11 cellular contexts compared by ENCODE assay signal in genomic region chr5:38673671-38674071, GRCh38.
DNase-seq lines count a peak whose midpoint lies in the region; ATAC-seq, FAIRE-seq and TF ChIP-seq lines count a peak whose summit lies in the region.
"Had no signal": no experiment of that assay in that cellular context is flagged by ENCODE, and none has a peak within 500 bp of the region (broad histone marks: within the 10 kb centered on the region; RNA-seq: fewer than 3 reads in every experiment).

No MANE protein-coding gene starts in this region.

- H3K79me2 ChIP-seq in K562 (ENCODE audit: control insufficient read depth, insufficient read depth, low read length), result no peaks in the 10 kb centered on the region
- H3K79me2 ChIP-seq in mesendoderm (ENCODE audit: control insufficient read depth, insufficient read depth, low read length), result no peaks in the 10 kb centered on the region

- no peak overlapping the region for H3K18ac ChIP-seq in mesendoderm (ENCODE audit: low read length)

- H4K8ac ChIP-seq in mesendoderm (ENCODE audit: low read depth, low read length), result no peak overlapping the region

- no peak for TF ChIP-seq POLR2A in K562 (conservative IDR thresholded peaks at IDR 0.05)

- no peaks in the 10 kb centered on the region for H3K9me3 ChIP-seq in K562 (replicated peaks; ENCODE audit: control insufficient read depth, insufficient read depth, low read depth, low read length)
- H3K9me3 ChIP-seq: uterus had no signal

- peak; percentile 36; the same call in 2 of the 3 replicates for ATAC-seq in K562
- ATAC-seq in HG03439 (IDR thresholded peaks at IDR 0.05; ENCODE audit: unreplicated experiment), result no peak
- no peak for ATAC-seq in HG03280 (IDR thresholded peaks at IDR 0.05; ENCODE audit: unreplicated experiment)

- no peaks in the 10 kb centered on the region for H3K9me1 ChIP-seq in K562 (ENCODE audit: control insufficient read depth, insufficient read depth, low read length)

- H4K5ac ChIP-seq in mesendoderm (ENCODE audit: low read length), result no peak overlapping the region

- H3K9ac ChIP-seq in K562 (ENCODE audit: insufficient read depth in 1 of 2, low read depth in 2 of 2, low read length in 2 of 2), result no peak overlapping the region
- H3K9ac ChIP-seq in mesendoderm (ENCODE audit: low read length), result no peak overlapping the region

- intact Hi-C loops in K562 (cut with micrococcal nuclease), result no loop called here

- H3K4me1 ChIP-seq in K562 (replicated peaks in 1 of 2; ENCODE audit: control insufficient read depth in 2 of 2, insufficient read depth in 2 of 2, low read length in 2 of 2) (no peaks in the 10 kb centered on the region; a peak in 1 of 5 replicates), mesendoderm (ENCODE audit: control insufficient read depth, low read depth, low read length) (no peaks in the 10 kb centered on the region)
- H3K4me1 ChIP-seq: uterus had no signal

- WGBS in K562 (ENCODE audit: insufficient coverage, low coverage, missing lambda C conversion rate), result 3% methylated on average over 6 of the region's 6 CpGs
- no CpG with 5 or more reads among the region's 6 CpGs for WGBS in mesendoderm (ENCODE audit: extremely low coverage, insufficient coverage, low lambda C conversion rate)

- H3K79me1 ChIP-seq in mesendoderm (ENCODE audit: low read length), result no peaks in the 10 kb centered on the region

- no peak overlapping the region for H2BK5ac ChIP-seq in mesendoderm (ENCODE audit: low read length)

- peak in 1 of 2 experiments; percentile 44; a peak in 3 of 4 replicates for TF ChIP-seq RAD21 in K562 (CRISPR knock-in tag; conservative IDR thresholded peaks at IDR 0.05 in 1 of 2, IDR thresholded peaks at IDR 0.05 in 1 of 2)

- DNase-seq in NCI-H748 (lab: John Stamatoyannopoulos, UW; ENCODE audit: unreplicated experiment) (peak; percentile 39), NCI-H748 treated with DMSO at 0.1 percent for 48 hours (lab: John Stamatoyannopoulos, UW) (no peak), HFF-Myc (ENCODE audit: extremely low read depth, low read depth) (peak; percentile 20), K562 (ENCODE audit: extremely low read depth in 1 of 4, low spot score in 3 of 4) (no peak), mesendoderm (peak; percentile 75), CD1c-positive myeloid dendritic cell (ENCODE audit: extremely low spot score) (no peak)
- DNase-seq: DMS79, NCI-H2107, uterus had no signal

- H3K4me3 ChIP-seq in HFF-Myc (replicated peaks; ENCODE audit: low read depth, low read length) (no peak overlapping the region), K562 (no peak overlapping the region), mesendoderm (ENCODE audit: low read length) (no peak overlapping the region)
- H3K4me3 ChIP-seq: uterus had no signal

- peak overlapping the region; percentile 94 for H2AK5ac ChIP-seq in mesendoderm (ENCODE audit: low read length)

- H3K4me2 ChIP-seq in K562 (ENCODE audit: insufficient read depth, low read length) (no peak overlapping the region), mesendoderm (ENCODE audit: low read length) (no peak overlapping the region)

- H3K27me3 ChIP-seq in K562 (ENCODE audit: control insufficient read depth in 2 of 2, insufficient read depth in 2 of 2, low read length in 2 of 2) (no peaks in the 10 kb centered on the region; a peak in 1 of 5 replicates), mesendoderm (ENCODE audit: insufficient read depth, low read length, poor library complexity) (no peaks in the 10 kb centered on the region)
- H3K27me3 ChIP-seq: uterus had no signal

- no peak overlapping the region for H3K4ac ChIP-seq in mesendoderm (ENCODE audit: low read depth, low read length)

- BruUV-seq in K562 (replicated peaks; lab: Mats Ljungman, UMichigan), result no TSS peak

- H2AFZ ChIP-seq in K562 (ENCODE audit: low read depth, low read length), result no peak overlapping the region

- H3K27ac ChIP-seq in K562 (ENCODE audit: extremely low read depth, low read depth, low read length) (no peak overlapping the region), mesendoderm (ENCODE audit: low read depth, low read length) (no peak overlapping the region)
- H3K27ac ChIP-seq: uterus had no signal

- no peak for FAIRE-seq in K562 (lab: Jason Lieb, UNC)

- H3K23ac ChIP-seq in mesendoderm (ENCODE audit: low read length), result no peak overlapping the region

- CTCF ChIA-PET in K562 (lab: Yijun Ruan, JAX; ENCODE audit: low intra/inter-chr PET ratio), result interaction anchor here (0.9 kb wide), 1 partner anchor 137 kb away, joined by 4 read pairs; no protein-coding TSS in a partner anchor

- in situ Hi-C loops in K562 (cut with MboI), result no loop called here

- no peaks in the 10 kb centered on the region for H4K20me1 ChIP-seq in K562 (replicated peaks; ENCODE audit: control insufficient read depth, insufficient read depth, low read length)

- TF ChIP-seq CTCF in HFF-Myc (IDR thresholded peaks at IDR 0.05; ENCODE audit: low read depth, low read length, missing control alignments) (peak; percentile 7), K562 (IDR thresholded peaks at IDR 0.05 in 2 of 3, conservative IDR thresholded peaks at IDR 0.05 in 1 of 3; ENCODE audit: insufficient read depth in 2 of 3, low read depth in 1 of 3, low read length in 3 of 3) (peak; percentile 11 to 38 (median 18); a peak in 3 of 6 replicates)

- no peak overlapping the region for H2BK15ac ChIP-seq in mesendoderm (replicated peaks; ENCODE audit: low read depth)

- no peak overlapping the region for H2BK120ac ChIP-seq in mesendoderm (ENCODE audit: low read depth, low read length)

- H3K36me3 ChIP-seq in K562 (ENCODE audit: control insufficient read depth, insufficient read depth, low read length), result no peaks in the 10 kb centered on the region
- H3K36me3 ChIP-seq in mesendoderm (ENCODE audit: control insufficient read depth, insufficient read depth, low read length), result no peaks in the 10 kb centered on the region
- H3K36me3 ChIP-seq: uterus had no signal

- TF ChIP-seq EP300 in K562 (IDR thresholded peaks at IDR 0.05; ENCODE audit: low read length), result no peak

- POLR2A ChIA-PET in K562 (lab: Yijun Ruan, JAX), result interaction anchor here (0.5 to 0.9 kb wide), 3 partner anchors 12 to 253 kb away, joined by 3 to 5 read pairs (median 3); no protein-coding TSS in a partner anchor

- no peak overlapping the region for H3K56ac ChIP-seq in mesendoderm (ENCODE audit: low read length)

TF ChIP-seq in K562, 482 proteins besides CTCF, POLR2A, EP300 and RAD21 (continues in another document):
- TF ChIP-seq CBX5 (IDR thresholded peaks at IDR 0.05; ENCODE audit: borderline replicate concordance, low read depth) (no peak), GTF2E2 (tag; IDR thresholded peaks at IDR 0.05) (no peak), ZNF395 (CRISPR knock-in tag; IDR thresholded peaks at IDR 0.05) (no peak), TFE3 (CRISPR knock-in tag; IDR thresholded peaks at IDR 0.05) (no peak), TFAP4 (CRISPR knock-in tag; IDR thresholded peaks at IDR 0.05; ENCODE audit: borderline replicate concordance) (no peak), PTBP1 (IDR thresholded peaks at IDR 0.05; ENCODE audit: low read depth, low read length) (no peak), NRF1 (conservative IDR thresholded peaks at IDR 0.05 in 1 of 2, IDR thresholded peaks at IDR 0.05 in 1 of 2) (no peak), TEAD4 (IDR thresholded peaks at IDR 0.05; ENCODE audit: low read length) (no peak), TEAD4 (CRISPR knock-in tag; IDR thresholded peaks at IDR 0.05; ENCODE audit: borderline replicate concordance) (no peak), CGGBP1 (CRISPR knock-in tag; IDR thresholded peaks at IDR 0.05) (no peak), EZH2 (IDR thresholded peaks at IDR 0.05; ENCODE audit: borderline replicate concordance, low read depth, low read length) (no peak), KLF6 (CRISPR knock-in tag; IDR thresholded peaks at IDR 0.05; ENCODE audit: borderline replicate concordance) (no peak)

Comparison
In these comparisons a context has a peak if more than half of its experiments do, and no peak if none do; other contexts are left out.
1. DNase-seq: peak in NCI-H748 (single experiment), HFF-Myc (single experiment) and mesendoderm (single experiment); none in NCI-H748 treated with DMSO at 0.1 percent for 48 hours (single experiment), K562 (0 of 4) and CD1c-positive myeloid dendritic cell (single experiment).